ENCODE assay signal across 8 cellular contexts in the genomic region with DNA sequence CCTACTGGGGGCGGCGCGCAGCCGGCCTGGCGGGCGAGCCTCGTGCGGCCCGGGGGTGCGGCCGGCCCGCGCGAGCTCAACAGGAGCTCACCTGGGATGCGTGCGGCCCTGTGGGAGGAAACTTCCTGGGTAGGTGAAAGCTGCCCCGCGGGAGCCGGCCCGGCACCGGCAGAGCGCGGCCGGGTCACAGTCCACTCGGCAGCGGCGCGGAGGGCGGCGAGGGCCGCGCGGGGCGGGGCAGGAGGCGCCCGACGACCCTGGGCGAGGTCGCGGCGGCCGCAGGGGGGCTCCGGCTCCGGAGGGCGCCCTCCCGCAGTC. TPM values are rescaled to one million over a fixed set of nuclear protein-coding genes. Genes with fewer than 3 reads are reported as not detected.
A peak's percentile ranks its signal among the peaks of the same experiment; 100 is the strongest.
DNase-seq lines count a peak whose midpoint lies in the region; ATAC-seq and TF ChIP-seq lines count a peak whose summit lies in the region.

No MANE protein-coding gene starts in this region.

- no peaks in the 10 kb centered on the region for H3K9me3 ChIP-seq in CD8-positive, alpha-beta memory T cell (ENCODE audit: low read length)
- no peaks in the 10 kb centered on the region for H3K9me3 ChIP-seq in muscle layer of colon (ENCODE audit: low read length)
- H3K9me3 ChIP-seq in thyroid gland: no peaks in the 10 kb centered on the region

- intact Hi-C loops in thyroid gland (cut with DNase I): no loop called here

- peak overlapping the region; percentile 88 for H3K9ac ChIP-seq in muscle layer of colon (ENCODE audit: low read length)

- peak overlapping the region in 7 of 8 donors; percentile 94 to 98 (median 97) for H3K27ac Mint-ChIP-seq in CD8-positive, alpha-beta memory T cell
- H3K27ac Mint-ChIP-seq in effector memory CD8-positive, alpha-beta T cell: peak overlapping the region; percentile 97 to 98

- DNase-seq in CD8-positive, alpha-beta memory T cell: peak in 3 of 5 donors; percentile 41 to 72 (median 44)
- peak; percentile 31 to 44 for DNase-seq in activated CD4-positive, alpha-beta T cell treated with anti-CD3 and anti-CD28 coated beads for 4 hours
- peak; percentile 8 to 21 (median 20) for DNase-seq in effector memory CD8-positive, alpha-beta T cell
- DNase-seq in thyroid gland (peak; percentile 80 to 81), NCI-H187 treated with DMSO at 0.1 percent for 48 hours (lab: John Stamatoyannopoulos, UW) (no peak)

- H3K27ac ChIP-seq in CD8-positive, alpha-beta memory T cell (ENCODE audit: low read depth, low read length): peak overlapping the region; percentile 87
- H3K27ac ChIP-seq in muscle layer of colon (ENCODE audit: low read depth, low read length) (peak overlapping the region; percentile 97), thyroid gland (peak overlapping the region; percentile 88 to 94 (median 91))

- peaks cover 40% of the 10 kb centered on the region for H3K4me1 ChIP-seq in CD8-positive, alpha-beta memory T cell (ENCODE audit: insufficient read depth, low read length)
- H3K4me1 ChIP-seq in muscle layer of colon (ENCODE audit: insufficient read depth, low read length) (peaks cover 35% of the 10 kb centered on the region), thyroid gland (peaks cover 30 to 33% of the 10 kb centered on the region in 2 donors)

- no peaks in the 10 kb centered on the region for H3K9me3 Mint-ChIP-seq in CD8-positive, alpha-beta memory T cell
- peaks cover 0 to 8% of the 10 kb centered on the region in 2 donors for H3K9me3 Mint-ChIP-seq in effector memory CD8-positive, alpha-beta T cell

- POLR2A ChIA-PET in CD8-positive, alpha-beta memory T cell (lab: Charles Lee): interaction anchor here (1.0 to 2.0 kb wide), 3 partner anchors 9 to 30 kb away, joined by 3 to 10 read pairs (median 5); no protein-coding TSS in a partner anchor

- no CpG with 5 or more reads among the region's 46 CpGs for WGBS in thyroid gland, 2 donors

- TF ChIP-seq CTCF in thyroid gland (IDR thresholded peaks at IDR 0.05): peak in 1 of 6 experiments; percentile 5

- no peak for TF ChIP-seq POLR2A in thyroid gland (IDR thresholded peaks at IDR 0.05)

- CTCF ChIA-PET in CD8-positive, alpha-beta memory T cell (lab: Charles Lee): interaction anchor here (1.5 to 4.0 kb wide), 3 partner anchors 16 to 99 kb away, joined by 4 to 14 read pairs (median 5); no protein-coding TSS in a partner anchor

- no peaks in the 10 kb centered on the region for H3K27me3 Mint-ChIP-seq in CD8-positive, alpha-beta memory T cell
- H3K27me3 Mint-ChIP-seq in effector memory CD8-positive, alpha-beta T cell: no peaks in the 10 kb centered on the region

- H3K4me1 Mint-ChIP-seq in CD8-positive, alpha-beta memory T cell: peaks cover 63 to 67% (median 66%) of the 10 kb centered on the region in 3 donors
- H3K4me1 Mint-ChIP-seq in effector memory CD8-positive, alpha-beta T cell (ENCODE audit: low read depth in 2 of 2): peaks cover 52 to 59% of the 10 kb centered on the region in 2 donors

- H3K4me3 ChIP-seq in CD8-positive, alpha-beta memory T cell (ENCODE audit: low read length): peak overlapping the region; percentile 89
- H3K4me3 ChIP-seq in muscle layer of colon (ENCODE audit: low read depth in 1 of 2, low read length in 2 of 2): peak overlapping the region; percentile 89 to 92
- H3K4me3 ChIP-seq in thyroid gland (replicated peaks in 1 of 3): peak overlapping the region; percentile 57 to 89 (median 75)

- ATAC-seq in GM19468 (IDR thresholded peaks at IDR 0.05; ENCODE audit: extremely low read depth, unreplicated experiment) (peak; percentile 12), HG03521 (IDR thresholded peaks at IDR 0.05; ENCODE audit: unreplicated experiment) (peak; percentile 38)
- peak; percentile 28 for ATAC-seq in effector memory CD8-positive, alpha-beta T cell (replicated peaks)

- no peaks in the 10 kb centered on the region for H3K27me3 ChIP-seq in CD8-positive, alpha-beta memory T cell (ENCODE audit: insufficient read depth, low read length, poor library complexity, severe bottlenecking)
- H3K27me3 ChIP-seq in muscle layer of colon (ENCODE audit: control insufficient read depth in 1 of 2, insufficient read depth in 2 of 2, low read length in 2 of 2): no peaks in the 10 kb centered on the region
- no peaks in the 10 kb centered on the region for H3K27me3 ChIP-seq in thyroid gland

- H3K4me3 Mint-ChIP-seq in CD8-positive, alpha-beta memory T cell: peak overlapping the region; percentile 92 to 98 (median 96)
- H3K4me3 Mint-ChIP-seq in effector memory CD8-positive, alpha-beta T cell: peak overlapping the region; percentile 96 to 100

- no peaks in the 10 kb centered on the region for H3K36me3 ChIP-seq in CD8-positive, alpha-beta memory T cell (ENCODE audit: insufficient read depth, low read length)
- no peaks in the 10 kb centered on the region for H3K36me3 ChIP-seq in muscle layer of colon (ENCODE audit: insufficient read depth, low read length)
- no peaks in the 10 kb centered on the region for H3K36me3 ChIP-seq in thyroid gland

- peaks cover 0 to 10% (median 0%) of the 10 kb centered on the region in 3 donors for H3K36me3 Mint-ChIP-seq in CD8-positive, alpha-beta memory T cell
- peaks cover 29% of the 10 kb centered on the region for H3K36me3 Mint-ChIP-seq in effector memory CD8-positive, alpha-beta T cell (ENCODE audit: insufficient read depth)

RNA-seq across cellular contexts. Expression of a gene that starts 0.4 kb away (rescaled TPM):
- 100 to 1,000 TPM; 108 to 112 TPM for total RNA-seq in CD8-positive, alpha-beta memory T cell
- polyA plus RNA-seq in CD8-positive, alpha-beta memory T cell: 59.6 TPM
- total RNA-seq in thyroid gland: 100 to 1,000 TPM in 3 of 4 donors, 10 to 100 TPM in 1; 88.0 to 128 (median 102) TPM
